ENCODE assay signal across 9 cellular contexts in genomic region chr6:116450769-116451740, GRCh38. TPM values are rescaled to one million over a fixed set of nuclear protein-coding genes. Genes with fewer than 3 reads are reported as not detected.
DNase-seq lines count a peak whose midpoint lies in the region; ATAC-seq and TF ChIP-seq lines count a peak whose summit lies in the region.
"Had no signal": no experiment of that assay in that cellular context is flagged by ENCODE, and none has a peak within 500 bp of the region (broad histone marks: within the 10 kb centered on the region; RNA-seq: fewer than 3 reads in every experiment).

No MANE protein-coding gene starts in this region.

- H3K36me3 ChIP-seq in esophagus muscularis mucosa = no peaks in the 10 kb centered on the region

- 78% methylated on average over 9 of the region's 9 CpGs for WGBS in esophagus muscularis mucosa

- H3K4me1 Mint-ChIP-seq in activated T-cell treated with anti-CD3 and anti-CD28 coated beads, Interleukin-2, amount 50 U/mL, for 24 hours (ENCODE audit: low read depth) = peaks cover 14% of the 10 kb centered on the region
- H3K4me1 Mint-ChIP-seq: central memory CD8-positive, alpha-beta T cell had no signal

- H3K4me1 ChIP-seq in esophagus muscularis mucosa = peaks cover 0 to 12% (median 8%) of the 10 kb centered on the region in 4 donors

- no peaks in the 10 kb centered on the region for H3K9me3 Mint-ChIP-seq in activated T-cell treated with anti-CD3 and anti-CD28 coated beads, Interleukin-2, amount 50 U/mL, for 24 hours
- H3K9me3 Mint-ChIP-seq: central memory CD8-positive, alpha-beta T cell had no signal

- no peak overlapping the region for H3K4me3 ChIP-seq in esophagus muscularis mucosa

- H3K27me3 ChIP-seq in esophagus muscularis mucosa = no peaks in the 10 kb centered on the region

- no peak overlapping the region for H3K27ac Mint-ChIP-seq in activated T-cell treated with anti-CD3 and anti-CD28 coated beads, Interleukin-2, amount 50 U/mL, for 24 hours

- ATAC-seq in GM18508 (IDR thresholded peaks at IDR 0.05; ENCODE audit: insufficient read depth, unreplicated experiment) (peak; percentile 84), GM21786 (IDR thresholded peaks at IDR 0.05; ENCODE audit: unreplicated experiment) (peak; percentile 89), left ventricle myocardium superior (peak; percentile 49)

- no peak for TF ChIP-seq CTCF in esophagus muscularis mucosa (IDR thresholded peaks at IDR 0.05)

- intact Hi-C loops in left ventricle myocardium superior (cut with micrococcal nuclease) = no loop called here
- intact Hi-C loops in esophagus muscularis mucosa (cut with DNase I) = no loop called here

- no peak for TF ChIP-seq POLR2A in esophagus muscularis mucosa (IDR thresholded peaks at IDR 0.05; ENCODE audit: low read depth)

- DNase-seq in Kasumi-1 (lab: John Stamatoyannopoulos, UW) (peak; percentile 92 to 93), left ventricle myocardium superior (peak; percentile 26), NCI-H1694 treated with DMSO at 0.1 percent for 48 hours (lab: John Stamatoyannopoulos, UW) (no peak), esophagus muscularis mucosa (ENCODE audit: extremely low spot score) (no peak)
- no peak for DNase-seq in stimulated activated CD4-positive, alpha-beta T cell treated with anti-CD3 and anti-CD28 coated beads, Interleukin-4, amount 100 ng/mL, for 4 hours
- DNase-seq in activated T-cell treated with anti-CD3 and anti-CD28 coated beads, Interleukin-2, amount 50 U/mL, for 24 hours = no peak

- no peak overlapping the region for H3K27ac ChIP-seq in esophagus muscularis mucosa (replicated peaks in 1 of 4)

- H3K27me3 Mint-ChIP-seq in activated T-cell treated with anti-CD3 and anti-CD28 coated beads, Interleukin-2, amount 50 U/mL, for 24 hours = peaks cover 5% of the 10 kb centered on the region

- TF ChIP-seq EP300 in esophagus muscularis mucosa (IDR thresholded peaks at IDR 0.05) = no peak

- H3K4me3 Mint-ChIP-seq in activated T-cell treated with anti-CD3 and anti-CD28 coated beads, Interleukin-2, amount 50 U/mL, for 24 hours = no peak overlapping the region
- H3K4me3 Mint-ChIP-seq: central memory CD8-positive, alpha-beta T cell had no signal

- no peaks in the 10 kb centered on the region for H3K9me3 ChIP-seq in esophagus muscularis mucosa

- no peaks in the 10 kb centered on the region for H3K36me3 Mint-ChIP-seq in activated T-cell treated with anti-CD3 and anti-CD28 coated beads, Interleukin-2, amount 50 U/mL, for 24 hours (ENCODE audit: low read depth)

RNA-seq across cellular contexts. Expression of gene CALHM6, which starts 10.1 kb away (rescaled TPM):
- total RNA-seq in left ventricle myocardium superior (1.2 TPM), esophagus muscularis mucosa (1 to 10 TPM in 2 of 4 donors, not detected in 2; 1.2 to 3.0 TPM)

Comparison
In these comparisons a context has a peak if more than half of its experiments do, and no peak if none do; other contexts are left out.
1. DNase-seq: peak in Kasumi-1 (2 of 2) and left ventricle myocardium superior (single experiment); none in NCI-H1694 treated with DMSO at 0.1 percent for 48 hours (single experiment), stimulated activated CD4-positive, alpha-beta T cell treated with anti-CD3 and anti-CD28 coated beads, Interleukin-4, amount 100 ng/mL, for 4 hours (0 of 2), activated T-cell treated with anti-CD3 and anti-CD28 coated beads, Interleukin-2, amount 50 U/mL, for 24 hours (single experiment) and esophagus muscularis mucosa (single experiment).
2. Peak in every context shown above with its lines, with median percentiles within 50 percentile points of each other: ATAC-seq.